In the genomic region with DNA sequence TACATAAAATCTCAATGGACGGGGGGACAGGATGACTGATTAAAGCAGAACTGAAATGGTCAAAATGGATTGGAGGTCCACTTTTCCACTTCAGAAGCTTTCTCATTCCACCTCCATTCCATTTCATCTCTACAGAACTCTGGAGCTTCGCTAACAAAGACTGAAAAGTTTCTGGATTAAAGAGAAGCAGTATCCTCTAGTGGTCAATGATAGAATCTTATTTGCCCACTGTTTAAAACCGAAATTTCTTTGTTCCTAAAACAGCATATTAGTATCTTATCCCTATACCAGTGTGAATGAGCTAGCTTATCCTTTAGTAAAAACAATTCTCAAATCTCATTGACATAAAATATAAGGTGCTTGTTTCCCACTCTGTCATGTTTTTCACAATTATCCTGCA, we compare ENCODE assay signal across 9 cellular contexts.
DNase-seq lines count a peak whose midpoint lies in the region; ATAC-seq and TF ChIP-seq lines count a peak whose summit lies in the region.
"Had no signal": no experiment of that assay in that cellular context is flagged by ENCODE, and none has a peak within 500 bp of the region (broad histone marks: within the 10 kb centered on the region; RNA-seq: fewer than 3 reads in every experiment).

No MANE protein-coding gene starts in this region.

- in situ Hi-C loops in G401 (cut with HindIII; ENCODE audit: low sequenced_read_pairs), result no loop called here

- no peak overlapping the region for H3K4me3 Mint-ChIP-seq in nephron
- no peak overlapping the region for H3K4me3 Mint-ChIP-seq in stimulated activated effector memory CD8-positive, alpha-beta T cell treated with anti-CD3 and anti-CD28 coated beads, Interleukin-12 subunit alpha, Interleukin-12 subunit beta, amount 100 ng/mL, for 72 hours
- H3K4me3 Mint-ChIP-seq: dendritic cell treated with granulocyte-macrophage colony-stimulating factor and Interleukin-4, amounts not matched to agents 40 ng/mL and 50 ng/mL, for 4 days had no signal

- no peaks in the 10 kb centered on the region for H3K9me3 Mint-ChIP-seq in nephron
- H3K9me3 Mint-ChIP-seq in stimulated activated effector memory CD8-positive, alpha-beta T cell treated with anti-CD3 and anti-CD28 coated beads, Interleukin-12 subunit alpha, Interleukin-12 subunit beta, amount 100 ng/mL, for 72 hours, result peaks cover 5% of the 10 kb centered on the region
- H3K9me3 Mint-ChIP-seq: dendritic cell treated with granulocyte-macrophage colony-stimulating factor and Interleukin-4, amounts not matched to agents 40 ng/mL and 50 ng/mL, for 4 days had no signal

- H3K27ac Mint-ChIP-seq in nephron, result peak overlapping the region in 2 of 3 experiments; percentile 20 to 76
- H3K27ac Mint-ChIP-seq in stimulated activated effector memory CD8-positive, alpha-beta T cell treated with anti-CD3 and anti-CD28 coated beads, Interleukin-12 subunit alpha, Interleukin-12 subunit beta, amount 100 ng/mL, for 72 hours, result no peak overlapping the region
- H3K27ac Mint-ChIP-seq: dendritic cell treated with granulocyte-macrophage colony-stimulating factor and Interleukin-4, amounts not matched to agents 40 ng/mL and 50 ng/mL, for 4 days had no signal

- H3K27me3 ChIP-seq in esophagus muscularis mucosa, result no peaks in the 10 kb centered on the region

- H3K27me3 Mint-ChIP-seq in nephron (ENCODE audit: low read depth), result peaks cover 7% of the 10 kb centered on the region
- H3K27me3 Mint-ChIP-seq: dendritic cell treated with granulocyte-macrophage colony-stimulating factor and Interleukin-4, amounts not matched to agents 40 ng/mL and 50 ng/mL, for 4 days had no signal

- DNase-seq in G401 (ENCODE audit: low spot score) (peak; percentile 2), amniotic epithelial cell (ENCODE audit: low read depth) (peak; percentile 15), esophagus muscularis mucosa (ENCODE audit: extremely low spot score) (no peak), HuH-7.5 (ENCODE audit: low spot score) (no peak)
- no peak for DNase-seq in stimulated activated effector memory CD8-positive, alpha-beta T cell treated with anti-CD3 and anti-CD28 coated beads, Interleukin-12 subunit alpha, Interleukin-12 subunit beta, amount 100 ng/mL, for 72 hours (ENCODE audit: low spot score in 2 of 2)

- H3K4me1 Mint-ChIP-seq in nephron, result peaks cover 4% of the 10 kb centered on the region
- H3K4me1 Mint-ChIP-seq in stimulated activated effector memory CD8-positive, alpha-beta T cell treated with anti-CD3 and anti-CD28 coated beads, Interleukin-12 subunit alpha, Interleukin-12 subunit beta, amount 100 ng/mL, for 72 hours, result no peaks in the 10 kb centered on the region

- H3K36me3 ChIP-seq in esophagus muscularis mucosa, result no peaks in the 10 kb centered on the region

- no peak for ATAC-seq in stimulated activated effector memory CD8-positive, alpha-beta T cell treated with anti-CD3 and anti-CD28 coated beads, Interleukin-12 subunit alpha, Interleukin-12 subunit beta, amount 100 ng/mL, for 72 hours
- no peak for ATAC-seq in HG02938 (IDR thresholded peaks at IDR 0.05; ENCODE audit: unreplicated experiment)

- no peaks in the 10 kb centered on the region for H3K9me3 ChIP-seq in esophagus muscularis mucosa

- WGBS in esophagus muscularis mucosa, result 49% methylated on average over 3 of the region's 3 CpGs

- intact Hi-C loops in esophagus muscularis mucosa (cut with DNase I), result no loop called here

- TF ChIP-seq POLR2A in esophagus muscularis mucosa (IDR thresholded peaks at IDR 0.05; ENCODE audit: low read depth), result no peak

- H3K4me1 ChIP-seq in esophagus muscularis mucosa, result no peaks in the 10 kb centered on the region

- TF ChIP-seq CTCF in LNCAP (IDR thresholded peaks at IDR 0.05) (peak; percentile 58), nephron (IDR thresholded peaks at IDR 0.05; ENCODE audit: unreplicated experiment in 3 of 3) (peak; percentile 42 to 56 (median 53)), esophagus muscularis mucosa (IDR thresholded peaks at IDR 0.05) (no peak)

- no peak for TF ChIP-seq EP300 in esophagus muscularis mucosa (IDR thresholded peaks at IDR 0.05)

- no peak overlapping the region for H3K27ac ChIP-seq in esophagus muscularis mucosa (replicated peaks in 1 of 4)

- H3K36me3 Mint-ChIP-seq in nephron (ENCODE audit: low read depth), result no peaks in the 10 kb centered on the region
- no peaks in the 10 kb centered on the region for H3K36me3 Mint-ChIP-seq in stimulated activated effector memory CD8-positive, alpha-beta T cell treated with anti-CD3 and anti-CD28 coated beads, Interleukin-12 subunit alpha, Interleukin-12 subunit beta, amount 100 ng/mL, for 72 hours

- no peak overlapping the region for H3K4me3 ChIP-seq in esophagus muscularis mucosa

Comparison
In these comparisons a context has a peak if more than half of its experiments do, and no peak if none do; other contexts are left out.
1. DNase-seq: peak in G401 (single experiment) and amniotic epithelial cell (single experiment); none in esophagus muscularis mucosa (single experiment), HuH-7.5 (single experiment) and stimulated activated effector memory CD8-positive, alpha-beta T cell treated with anti-CD3 and anti-CD28 coated beads, Interleukin-12 subunit alpha, Interleukin-12 subunit beta, amount 100 ng/mL, for 72 hours (0 of 2).
2. CTCF ChIP-seq: peak in LNCAP (single experiment) and nephron (3 of 3); none in esophagus muscularis mucosa (0 of 3).